Comparison of ENCODE assay signal across 12 cellular contexts in genomic region chr21:42983102-42983501, GRCh38. TPM values are rescaled to one million over a fixed set of nuclear protein-coding genes. Genes with fewer than 3 reads are reported as not detected.
DNase-seq lines count a peak whose midpoint lies in the region; TF ChIP-seq lines count a peak whose summit lies in the region.
"Had no signal": no experiment of that assay in that cellular context is flagged by ENCODE, and none has a peak within 500 bp of the region (broad histone marks: within the 10 kb centered on the region; RNA-seq: fewer than 3 reads in every experiment).

No MANE protein-coding gene starts in this region.

- in situ Hi-C loops in astrocyte of the spinal cord (cut with HindIII; ENCODE audit: low sequenced_read_pairs) = no loop called here

- H3K4me3 ChIP-seq in astrocyte of the spinal cord (ENCODE audit: low read depth, low read length) = no peak overlapping the region
- H3K4me3 ChIP-seq: gastroesophageal sphincter had no signal

- H3K36me3 Mint-ChIP-seq in activated T-cell treated with anti-CD3 and anti-CD28 coated beads, Interleukin-2, amount 50 U/mL, for 24 hours (ENCODE audit: low read depth) = peaks cover 15% of the 10 kb centered on the region
- H3K36me3 Mint-ChIP-seq in progenitor cell of endocrine pancreas (ENCODE audit: insufficient read depth) = peaks cover 9% of the 10 kb centered on the region

- no peaks in the 10 kb centered on the region for H3K9me3 Mint-ChIP-seq in activated T-cell treated with anti-CD3 and anti-CD28 coated beads, Interleukin-2, amount 50 U/mL, for 24 hours
- H3K9me3 Mint-ChIP-seq in progenitor cell of endocrine pancreas (ENCODE audit: low read depth) = no peaks in the 10 kb centered on the region
- H3K9me3 Mint-ChIP-seq: stimulated activated naive B cell treated with anti-CD40 and anti-IgM and Interleukin-4, amounts not matched to agents 10 μg/mL and 1 μg/mL and 100 μg/mL, for 72 hours had no signal

- H3K27me3 Mint-ChIP-seq in activated T-cell treated with anti-CD3 and anti-CD28 coated beads, Interleukin-2, amount 50 U/mL, for 24 hours = no peaks in the 10 kb centered on the region
- H3K27me3 Mint-ChIP-seq in progenitor cell of endocrine pancreas = no peaks in the 10 kb centered on the region
- H3K27me3 Mint-ChIP-seq: stimulated activated naive B cell treated with anti-CD40 and anti-IgM and Interleukin-4, amounts not matched to agents 10 μg/mL and 1 μg/mL and 100 μg/mL, for 72 hours had no signal

- peaks cover 47% of the 10 kb centered on the region for H3K4me1 Mint-ChIP-seq in activated T-cell treated with anti-CD3 and anti-CD28 coated beads, Interleukin-2, amount 50 U/mL, for 24 hours (ENCODE audit: low read depth)
- H3K4me1 Mint-ChIP-seq in progenitor cell of endocrine pancreas (ENCODE audit: low read depth) = peaks cover 13% of the 10 kb centered on the region

- no peak overlapping the region for H3K4me3 Mint-ChIP-seq in activated T-cell treated with anti-CD3 and anti-CD28 coated beads, Interleukin-2, amount 50 U/mL, for 24 hours
- no peak overlapping the region for H3K4me3 Mint-ChIP-seq in progenitor cell of endocrine pancreas (ENCODE audit: low read depth)
- H3K4me3 Mint-ChIP-seq: stimulated activated naive B cell treated with anti-CD40 and anti-IgM and Interleukin-4, amounts not matched to agents 10 μg/mL and 1 μg/mL and 100 μg/mL, for 72 hours had no signal

- no peak for DNase-seq in activated T-cell treated with anti-CD3 and anti-CD28 coated beads, Interleukin-2, amount 50 U/mL, for 24 hours
- DNase-seq in activated T-cell treated with anti-CD3 and anti-CD28 coated beads, Interleukin-2, amount 50 U/mL, for 1 hour = no peak
- DNase-seq in NCI-H2171 treated with DMSO at 0.1 percent for 48 hours (lab: John Stamatoyannopoulos, UW) (peak; percentile 91), astrocyte of the spinal cord (ENCODE audit: low read depth, low spot score) (peak; percentile 38), progenitor cell of endocrine pancreas (ENCODE audit: low spot score, unreplicated experiment) (no peak), cerebellum (ENCODE audit: low spot score) (no peak), HuH-7.5 (ENCODE audit: low spot score) (no peak), hepatic stellate cell (ENCODE audit: low spot score) (no peak)
- DNase-seq: Right ventricle myocardium superior; stimulated activated CD4-positive, alpha-beta T cell treated with anti-CD3 and anti-CD28 coated beads, Interleukin-4, amount 100 ng/mL, for 24 hours; stimulated activated naive B cell treated with anti-CD40 and anti-IgM and Interleukin-4, amounts not matched to agents 10 μg/mL and 1 μg/mL and 100 μg/mL, for 72 hours had no signal

- TF ChIP-seq CTCF in astrocyte of the spinal cord (IDR thresholded peaks at IDR 0.05; ENCODE audit: low read depth, low read length) (no peak), progenitor cell of endocrine pancreas (IDR thresholded peaks at IDR 0.05; ENCODE audit: unreplicated experiment) (no peak)

- peak overlapping the region; percentile 51 for H3K27ac Mint-ChIP-seq in activated T-cell treated with anti-CD3 and anti-CD28 coated beads, Interleukin-2, amount 50 U/mL, for 24 hours
- H3K27ac Mint-ChIP-seq in progenitor cell of endocrine pancreas = peak overlapping the region; percentile 53
- H3K27ac Mint-ChIP-seq: stimulated activated naive B cell treated with anti-CD40 and anti-IgM and Interleukin-4, amounts not matched to agents 10 μg/mL and 1 μg/mL and 100 μg/mL, for 72 hours had no signal

RNA-seq across cellular contexts. Expression of gene PKNOX1, which starts 8.7 kb away (rescaled TPM):
- total RNA-seq in progenitor cell of endocrine pancreas = 27.7 and 30.1 TPM in 2 replicates
- total RNA-seq in cerebellum = 21.1 TPM

RNA-seq across cellular contexts. Expression of gene ERVH48-1, which starts 57.7 kb away (rescaled TPM):
- total RNA-seq in progenitor cell of endocrine pancreas (0.91 and 1.5 TPM in 2 replicates), cerebellum (0.09 TPM)
- total RNA-seq: gastroesophageal sphincter, Right ventricle myocardium superior had no signal

Comparison
In these comparisons a context has a peak if more than half of its experiments do, and no peak if none do; other contexts are left out.
1. DNase-seq: peak in NCI-H2171 treated with DMSO at 0.1 percent for 48 hours (single experiment) and astrocyte of the spinal cord (single experiment); none in activated T-cell treated with anti-CD3 and anti-CD28 coated beads, Interleukin-2, amount 50 U/mL, for 24 hours (single experiment), activated T-cell treated with anti-CD3 and anti-CD28 coated beads, Interleukin-2, amount 50 U/mL, for 1 hour (single experiment), progenitor cell of endocrine pancreas (single experiment), cerebellum (single experiment), HuH-7.5 (single experiment) and hepatic stellate cell (single experiment).